In genomic region chr3:35649405-35649804, GRCh38 we compare ENCODE assay signal across 1 cellular context.
TF ChIP-seq lines count a peak whose summit lies in the region.

No MANE protein-coding gene starts in this region.

TF ChIP-seq in SK-N-SH, 30 proteins besides CTCF, POLR2A, EP300 and RAD21 (continued from another document):
- TF ChIP-seq REST (IDR thresholded peaks at IDR 0.05; ENCODE audit: low read depth, low read length) (no peak), JUND (IDR thresholded peaks at IDR 0.05) (no peak), RXRA (IDR thresholded peaks at IDR 0.05; ENCODE audit: borderline replicate concordance, low read depth) (no peak), RCOR1 (IDR thresholded peaks at IDR 0.05; ENCODE audit: low read length) (no peak), RFX5 (IDR thresholded peaks at IDR 0.05; ENCODE audit: low read length) (no peak), SIN3A (IDR thresholded peaks at IDR 0.05; ENCODE audit: borderline replicate concordance, low read depth, low read length) (no peak)
